ENCODE assay signal across 26 cellular contexts in genomic region chr1:36992139-36992940, GRCh38. TPM values are rescaled to one million over a fixed set of nuclear protein-coding genes. Genes with fewer than 3 reads are reported as not detected.
DNase-seq lines count a peak whose midpoint lies in the region; ATAC-seq, FAIRE-seq and TF ChIP-seq lines count a peak whose summit lies in the region.
"Had no signal": no experiment of that assay in that cellular context is flagged by ENCODE, and none has a peak within 500 bp of the region (broad histone marks: within the 10 kb centered on the region; RNA-seq: fewer than 3 reads in every experiment).

No MANE protein-coding gene starts in this region.

- TF ChIP-seq RAD21 in A549 (conservative IDR thresholded peaks at IDR 0.05 in 1 of 2, IDR thresholded peaks at IDR 0.05 in 1 of 2), result no peak
- TF ChIP-seq RAD21 in K562 (CRISPR knock-in tag; conservative IDR thresholded peaks at IDR 0.05 in 1 of 2, IDR thresholded peaks at IDR 0.05 in 1 of 2), result no peak

- no peaks in the 10 kb centered on the region for H3K27me3 ChIP-seq in CD8-positive, alpha-beta T cell (ENCODE audit: insufficient read depth, low read length)
- H3K27me3 ChIP-seq in K562 (ENCODE audit: control insufficient read depth in 2 of 2, insufficient read depth in 2 of 2, low read length in 2 of 2) (peaks cover 0 to 26% of the 10 kb centered on the region in 2 experiments; a peak in 3 of 5 replicates), GM23338 (ENCODE audit: insufficient read depth) (no peaks in the 10 kb centered on the region)
- H3K27me3 ChIP-seq: BE2C; BLaER1 treated with 17β-estradiol and CSF1 and Interleukin-3, amounts not matched to agents 10 nM and 100 nM had no signal

- H3K27ac Mint-ChIP-seq in CD8-positive, alpha-beta T cell, result peak overlapping the region; percentile 9
- peak overlapping the region; percentile 31 for H3K27ac Mint-ChIP-seq in neural crest cell (ENCODE audit: unreplicated experiment)
- no peak overlapping the region for H3K27ac Mint-ChIP-seq in GM23338
- no peak overlapping the region for H3K27ac Mint-ChIP-seq in activated T-cell treated with anti-CD3 and anti-CD28 coated beads, Interleukin-2, amount 50 U/mL, for 72 hours
- H3K27ac Mint-ChIP-seq: CD4-positive, alpha-beta T cell had no signal

- H3K27me3 Mint-ChIP-seq in CD8-positive, alpha-beta T cell (ENCODE audit: low read depth), result peaks cover 11% of the 10 kb centered on the region
- H3K27me3 Mint-ChIP-seq in neural crest cell (ENCODE audit: low read depth) (no peaks in the 10 kb centered on the region), GM23338 (ENCODE audit: insufficient read depth, low read depth, poor library complexity) (peaks cover 7% of the 10 kb centered on the region)
- H3K27me3 Mint-ChIP-seq in activated T-cell treated with anti-CD3 and anti-CD28 coated beads, Interleukin-2, amount 50 U/mL, for 72 hours (ENCODE audit: low read depth), result peaks cover 15% of the 10 kb centered on the region

- H3K9me1 ChIP-seq in K562 (ENCODE audit: control insufficient read depth, insufficient read depth, low read length), result no peaks in the 10 kb centered on the region

- H3K4me1 ChIP-seq in A549 (no peaks in the 10 kb centered on the region), K562 (replicated peaks in 1 of 2; ENCODE audit: control insufficient read depth in 2 of 2, insufficient read depth in 2 of 2, low read length in 2 of 2) (no peaks in the 10 kb centered on the region), GM23338 (ENCODE audit: insufficient read depth) (no peaks in the 10 kb centered on the region)
- H3K4me1 ChIP-seq in CD8-positive, alpha-beta T cell (ENCODE audit: insufficient read depth, low read length), result no peaks in the 10 kb centered on the region
- H3K4me1 ChIP-seq: BE2C; BLaER1 treated with 17β-estradiol and CSF1 and Interleukin-3, amounts not matched to agents 10 nM and 100 nM had no signal

- TF ChIP-seq CTCF in A549 (IDR thresholded peaks at IDR 0.05) (no peak), K562 (IDR thresholded peaks at IDR 0.05 in 2 of 3, conservative IDR thresholded peaks at IDR 0.05 in 1 of 3; ENCODE audit: insufficient read depth in 2 of 3, low read depth in 1 of 3, low read length in 3 of 3) (no peak), neural crest cell (conservative IDR thresholded peaks at IDR 0.05) (no peak), GM23338 (conservative IDR thresholded peaks at IDR 0.05; ENCODE audit: low read depth in 2 of 2) (no peak)
- TF ChIP-seq CTCF in CD8-positive, alpha-beta T cell (IDR thresholded peaks at IDR 0.05), result no peak

- no peaks in the 10 kb centered on the region for H3F3A ChIP-seq in GM23338 (replicated peaks; ENCODE audit: low read depth)

- no peak for ATAC-seq in A549
- no peak for ATAC-seq in CD8-positive, alpha-beta T cell
- no peak for ATAC-seq in K562
- no peak for ATAC-seq in GM23338
- ATAC-seq in HG02885 (IDR thresholded peaks at IDR 0.05; ENCODE audit: poor library complexity, unreplicated experiment), result no peak
- ATAC-seq in activated T-cell treated with anti-CD3 and anti-CD28 coated beads, Interleukin-2, amount 50 U/mL, for 72 hours (replicated peaks in 1 of 2), result no peak

- H3K4me1 Mint-ChIP-seq in CD8-positive, alpha-beta T cell (ENCODE audit: low read depth), result no peaks in the 10 kb centered on the region
- H3K4me1 Mint-ChIP-seq in neural crest cell (peaks cover 33% of the 10 kb centered on the region), GM23338 (no peaks in the 10 kb centered on the region)
- H3K4me1 Mint-ChIP-seq in activated T-cell treated with anti-CD3 and anti-CD28 coated beads, Interleukin-2, amount 50 U/mL, for 72 hours (ENCODE audit: low read depth), result no peaks in the 10 kb centered on the region
- H3K4me1 Mint-ChIP-seq: CD14-positive monocyte had no signal

- intact Hi-C loops in CD8-positive, alpha-beta T cell (cut with DNase I, micrococcal nuclease), result no loop called here
- intact Hi-C loops in K562 (cut with micrococcal nuclease), result no loop called here

- no TSS peak for BruUV-seq in K562 (replicated peaks; lab: Mats Ljungman, UMichigan)

- H3K9me3 ChIP-seq in A549, result no peaks in the 10 kb centered on the region
- no peaks in the 10 kb centered on the region for H3K9me3 ChIP-seq in CD8-positive, alpha-beta T cell (ENCODE audit: low read length)
- no peaks in the 10 kb centered on the region for H3K9me3 ChIP-seq in K562 (replicated peaks; ENCODE audit: control insufficient read depth, insufficient read depth, low read depth, low read length)
- H3K9me3 ChIP-seq: BE2C; BLaER1 treated with 17β-estradiol and CSF1 and Interleukin-3, amounts not matched to agents 10 nM and 100 nM had no signal

- H3K36me3 Mint-ChIP-seq in CD8-positive, alpha-beta T cell, result no peaks in the 10 kb centered on the region
- H3K36me3 Mint-ChIP-seq in neural crest cell (ENCODE audit: low read depth), result no peaks in the 10 kb centered on the region
- H3K36me3 Mint-ChIP-seq in GM23338 (ENCODE audit: low read depth), result no peaks in the 10 kb centered on the region
- no peaks in the 10 kb centered on the region for H3K36me3 Mint-ChIP-seq in activated T-cell treated with anti-CD3 and anti-CD28 coated beads, Interleukin-2, amount 50 U/mL, for 72 hours (ENCODE audit: insufficient read depth in 2 of 2)
- H3K36me3 Mint-ChIP-seq: CD14-positive monocyte had no signal

- H3K9me3 Mint-ChIP-seq in CD8-positive, alpha-beta T cell, result no peaks in the 10 kb centered on the region
- H3K9me3 Mint-ChIP-seq in neural crest cell, result no peaks in the 10 kb centered on the region
- H3K9me3 Mint-ChIP-seq in GM23338, result no peaks in the 10 kb centered on the region
- no peaks in the 10 kb centered on the region for H3K9me3 Mint-ChIP-seq in activated T-cell treated with anti-CD3 and anti-CD28 coated beads, Interleukin-2, amount 50 U/mL, for 72 hours
- H3K9me3 Mint-ChIP-seq: CD14-positive monocyte; CD4-positive, alpha-beta T cell had no signal

- CTCF ChIA-PET in A549 (lab: Yijun Ruan, JAX), result no interaction called here
- CTCF ChIA-PET in CD8-positive, alpha-beta T cell (lab: Charles Lee), result no interaction called here
- CTCF ChIA-PET in K562 (lab: Yijun Ruan, JAX; ENCODE audit: low intra/inter-chr PET ratio), result no interaction called here

- H3K4me2 ChIP-seq in A549, result no peak overlapping the region
- H3K4me2 ChIP-seq in K562 (ENCODE audit: insufficient read depth, low read length), result no peak overlapping the region
- no peak overlapping the region for H3K4me2 ChIP-seq in GM23338
- H3K4me2 ChIP-seq: BLaER1 treated with 17β-estradiol and CSF1 and Interleukin-3, amounts not matched to agents 10 nM and 100 nM had no signal

- H4K20me1 ChIP-seq in K562 (replicated peaks; ENCODE audit: control insufficient read depth, insufficient read depth, low read length) (peaks cover 14% of the 10 kb centered on the region), GM23338 (replicated peaks; ENCODE audit: insufficient read depth) (no peaks in the 10 kb centered on the region)

- no peak for FAIRE-seq in A549 (lab: Jason Lieb, UNC)
- peak; percentile 65 for FAIRE-seq in K562 (lab: Jason Lieb, UNC)
- FAIRE-seq: A204.1, GM12891, GM18507 had no signal

- 30% methylated on average over 8 of the region's 8 CpGs for WGBS in A549 (ENCODE audit: missing lambda C conversion rate)
- WGBS in K562 (ENCODE audit: insufficient coverage, low coverage, missing lambda C conversion rate), result 0% methylated on average over 8 of the region's 8 CpGs

- POLR2A ChIA-PET in A549 (lab: Yijun Ruan, JAX) (no interaction called here), K562 (lab: Yijun Ruan, JAX) (interaction anchor here (0.6 to 1.1 kb wide), 3 partner anchors 11 to 1338 kb away, joined by 3 to 4 read pairs (median 3); no protein-coding TSS in a partner anchor)
- POLR2A ChIA-PET in CD8-positive, alpha-beta T cell (lab: Charles Lee), result no interaction called here

- in situ Hi-C loops in K562 (cut with MboI), result no loop called here

- H3K4me3 ChIP-seq in A549, result no peak overlapping the region
- no peak overlapping the region for H3K4me3 ChIP-seq in CD8-positive, alpha-beta T cell (ENCODE audit: low read depth, low read length)
- H3K4me3 ChIP-seq in K562, result no peak overlapping the region
- H3K4me3 ChIP-seq in GM23338, result no peak overlapping the region
- H3K4me3 ChIP-seq: BLaER1 treated with 17β-estradiol and CSF1 and Interleukin-3, amounts not matched to agents 10 nM and 100 nM had no signal

- no peak overlapping the region for H3K27ac ChIP-seq in A549
- no peak overlapping the region for H3K27ac ChIP-seq in CD8-positive, alpha-beta T cell (ENCODE audit: low read depth, low read length)
- no peak overlapping the region for H3K27ac ChIP-seq in K562 (ENCODE audit: extremely low read depth, low read depth, low read length)
- no peak overlapping the region for H3K27ac ChIP-seq in GM23338 (ENCODE audit: low read depth)
- H3K27ac ChIP-seq: BLaER1 treated with 17β-estradiol and CSF1 and Interleukin-3, amounts not matched to agents 10 nM and 100 nM had no signal

- TF ChIP-seq EP300 in A549 (IDR thresholded peaks at IDR 0.05) (no peak), K562 (IDR thresholded peaks at IDR 0.05; ENCODE audit: low read length) (no peak)

- H3K79me2 ChIP-seq in K562 (ENCODE audit: control insufficient read depth, insufficient read depth, low read length) (no peaks in the 10 kb centered on the region), GM23338 (replicated peaks; ENCODE audit: insufficient read depth) (no peaks in the 10 kb centered on the region)

- DNase-seq in A549 (ENCODE audit: low read depth in 1 of 2, low spot score in 1 of 2) (no peak), K562 (ENCODE audit: extremely low read depth in 1 of 4, low spot score in 3 of 4) (no peak), neural crest cell (ENCODE audit: low read depth, low spot score) (no peak), GM23338 (ENCODE audit: low spot score) (no peak), NCI-H2196 (lab: John Stamatoyannopoulos, UW; ENCODE audit: unreplicated experiment) (no peak)
- no peak for DNase-seq in CD8-positive, alpha-beta T cell
- no peak for DNase-seq in activated T-cell treated with anti-CD3 and anti-CD28 coated beads, Interleukin-2, amount 50 U/mL, for 72 hours
- DNase-seq: ACHN; AML-193; BE2C; Calu3; CD4-positive, alpha-beta T cell; COR-L47; DMS53; DMS79 treated with DMSO at 0.1 percent for 48 hours; GF-D8; GOT3; H7; HCEC 1CT had no signal

- H3K36me3 ChIP-seq in CD8-positive, alpha-beta T cell (ENCODE audit: insufficient read depth, low read length), result no peaks in the 10 kb centered on the region
- no peaks in the 10 kb centered on the region for H3K36me3 ChIP-seq in K562 (ENCODE audit: control insufficient read depth, insufficient read depth, low read length)
- no peaks in the 10 kb centered on the region for H3K36me3 ChIP-seq in GM23338 (ENCODE audit: insufficient read depth)
- H3K36me3 ChIP-seq: BE2C; BLaER1 treated with 17β-estradiol and CSF1 and Interleukin-3, amounts not matched to agents 10 nM and 100 nM had no signal

- H3K4me3 Mint-ChIP-seq in CD8-positive, alpha-beta T cell, result no peak overlapping the region
- H3K4me3 Mint-ChIP-seq in neural crest cell (no peak overlapping the region), GM23338 (no peak overlapping the region)
- no peak overlapping the region for H3K4me3 Mint-ChIP-seq in activated T-cell treated with anti-CD3 and anti-CD28 coated beads, Interleukin-2, amount 50 U/mL, for 72 hours
- H3K4me3 Mint-ChIP-seq: CD14-positive monocyte; CD4-positive, alpha-beta T cell had no signal

- H3K9me2 ChIP-seq in GM23338 (ENCODE audit: insufficient read depth), result no peaks in the 10 kb centered on the region

- H3K9ac ChIP-seq in K562 (ENCODE audit: insufficient read depth in 1 of 2, low read depth in 2 of 2, low read length in 2 of 2), result no peak overlapping the region
- H3K9ac ChIP-seq: BLaER1 treated with 17β-estradiol and CSF1 and Interleukin-3, amounts not matched to agents 10 nM and 100 nM had no signal

- H2AFZ ChIP-seq in K562 (ENCODE audit: low read depth, low read length) (no peak overlapping the region), GM23338 (no peak overlapping the region)

- TF ChIP-seq POLR2A in A549 (IDR thresholded peaks at IDR 0.05; ENCODE audit: low read length) (no peak), K562 (conservative IDR thresholded peaks at IDR 0.05) (no peak)

RNA-seq across cellular contexts. Expression of gene GRIK3, which starts 42.0 kb away (rescaled TPM):
- polyA plus RNA-seq in A549 (2011; rRNA removed) (not detected in 2 replicates), A549 (2017; fragmentation: RNase III; extraction: RNeasy Plus Mini Kit Qiagen cat#74134 plus additional on column Dnase treatment) (not detected in 3 replicates), K562 (2011; rRNA removed) (not detected in 2 replicates), K562 (2014; fragmentation: Illumina TruSeq; extraction: Trizol) (not detected in 2 replicates), K562 (2014; fragmentation: Nextera tagmentation; extraction: Ambion mirVana) (not detected), K562 (2014; rRNA removed) (not detected in 2 replicates), GM23338 (2016; fragmentation: Nextera tagmentation; extraction: Ambion mirVana) (0.23 and 0.31 TPM in 2 replicates)
- polyA plus RNA-seq in A549 (2012; cell fraction: cytosol; rRNA removed), result not detected in 2 replicates
- polyA plus RNA-seq in A549 (2012; cell fraction: nucleus; rRNA removed), result not detected in 2 replicates
- not detected in 2 replicates for polyA minus RNA-seq in A549 (2011; rRNA and poly(A)+ RNA removed)
- not detected for total RNA-seq in CD8-positive, alpha-beta T cell
- total RNA-seq in K562 (2011; cell fraction: chromatin; rRNA removed; ENCODE audit: low replicate concordance), result not detected in 2 replicates
- total RNA-seq in K562 (2011; cell fraction: nucleolus; rRNA removed), result not detected in 2 replicates
- total RNA-seq in K562 (2011; cell fraction: nucleoplasm; rRNA removed), result not detected in 2 replicates
- total RNA-seq in K562 (2014; rRNA removed) (not detected in 2 replicates), K562 (2014; rRNA removed; fragmentation: Illumina TruSeq; extraction: Trizol) (not detected in 2 replicates), K562 (2015; rRNA removed; fragmentation: Illumina TruSeq; extraction: Trizol) (not detected in 2 replicates), K562 (2021) (not detected in 2 replicates), neural crest cell (1.6 and 2.4 TPM in 2 replicates)
- not detected in 2 replicates for polyA plus RNA-seq in K562 (2011; cell fraction: cytosol; rRNA removed)
- not detected in 2 replicates for polyA plus RNA-seq in K562 (2011; cell fraction: nucleus; rRNA removed)
- 0.03 TPM in 1 of 2 replicates, not detected in the other for polyA plus RNA-seq in K562 (2012)
- not detected in 2 replicates for polyA minus RNA-seq in K562 (2011; rRNA and poly(A)+ RNA removed)
- not detected in 2 replicates for polyA minus RNA-seq in K562 (2011; cell fraction: cytosol; rRNA and poly(A)+ RNA removed)
- not detected in 2 replicates for polyA minus RNA-seq in K562 (2011; cell fraction: nucleus; rRNA and poly(A)+ RNA removed)
- total RNA-seq in GM23338 (2014; rRNA removed; shearing (Covaris generic)), result 2.8 and 2.9 TPM in 2 replicates
- not detected for total RNA-seq in activated T-cell treated with anti-CD3 and anti-CD28 coated beads, Interleukin-2, amount 50 U/mL, for 72 hours
- total RNA-seq: Calu3; CD4-positive, alpha-beta T cell; G401 had no signal
- polyA plus RNA-seq: CD14-positive monocyte had no signal

Comparison
In these comparisons a context has a peak if more than half of its experiments do, and no peak if none do; other contexts are left out.
1. H3K27ac Mint-ChIP-seq: peak in CD8-positive, alpha-beta T cell (single experiment) and neural crest cell (single experiment); none in GM23338 (single experiment) and activated T-cell treated with anti-CD3 and anti-CD28 coated beads, Interleukin-2, amount 50 U/mL, for 72 hours (single experiment).
2. Of the 35 proteins assayed by ChIP-seq in both K562 and A549: peak only in K562: none; only in A549: none; in both: MAFK; in neither: 34.